8 cellular contexts compared by ENCODE assay signal in the genomic region with DNA sequence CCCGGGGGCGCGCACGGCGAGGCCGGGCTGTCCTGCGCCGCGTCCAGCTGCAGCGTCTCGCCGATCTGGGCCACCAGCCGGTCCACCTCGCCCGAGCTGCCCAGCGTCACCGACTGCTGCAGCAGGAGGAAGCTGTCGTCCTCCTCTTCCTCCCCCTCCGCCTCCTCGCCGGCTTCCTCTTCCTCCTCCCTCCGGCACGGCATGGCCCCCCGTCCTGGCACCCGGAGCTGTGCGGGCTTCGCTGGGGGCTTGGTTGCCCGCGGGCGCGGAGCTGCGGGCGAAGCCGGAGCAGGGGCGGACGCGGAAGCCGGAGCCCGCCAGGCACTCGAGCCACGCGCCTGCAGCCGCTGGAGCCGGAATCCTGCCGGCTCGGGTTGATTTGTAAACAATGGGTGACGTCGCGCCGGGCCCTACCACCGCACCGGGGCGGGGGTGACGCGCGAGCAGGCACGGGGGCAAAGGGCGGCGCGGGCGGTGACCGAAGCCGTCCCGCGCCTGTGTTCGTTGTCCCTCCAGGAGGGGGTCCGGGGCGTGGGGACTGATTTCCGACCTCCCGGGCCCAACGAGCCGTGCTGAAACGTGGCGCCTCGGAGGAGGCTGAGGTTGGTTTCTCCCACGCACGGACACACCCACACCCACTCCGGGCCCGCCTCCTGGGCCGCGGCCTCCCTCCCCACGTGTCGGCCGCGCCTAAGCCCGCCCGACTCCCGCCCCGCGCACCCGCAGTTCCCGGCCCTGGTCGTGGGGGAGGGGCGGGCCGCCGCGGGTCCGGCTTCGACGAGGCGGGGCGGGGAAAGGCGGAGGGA. TPM values are rescaled to one million over a fixed set of nuclear protein-coding genes. Genes with fewer than 3 reads are reported as not detected.
A peak's percentile ranks its signal among the peaks of the same experiment; 100 is the strongest.
DNase-seq lines count a peak whose midpoint lies in the region; ATAC-seq and TF ChIP-seq lines count a peak whose summit lies in the region.

A gene with protein sequence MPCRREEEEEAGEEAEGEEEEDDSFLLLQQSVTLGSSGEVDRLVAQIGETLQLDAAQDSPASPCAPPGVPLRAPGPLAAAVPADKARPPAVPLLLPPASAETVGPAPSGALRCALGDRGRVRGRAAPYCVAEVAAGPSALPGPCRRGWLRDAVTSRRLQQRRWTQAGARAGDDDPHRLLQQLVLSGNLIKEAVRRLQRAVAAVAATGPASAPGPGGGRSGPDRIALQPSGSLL (minus strand): TSS at position 360 of the 806 bp plus-strand sequence. CDS start 157 bp downstream, at position 203.

- peak within 1 kb of the TSS; percentile 86 for H3K27ac Mint-ChIP-seq in activated CD8-positive, alpha-beta T cell treated with anti-CD3 and anti-CD28 coated beads for 36 hours

- no peaks in the 10 kb centered on the region for H3K9me3 ChIP-seq in duodenal mucosa (ENCODE audit: control insufficient read depth in 1 of 2, low read length in 2 of 2)
- no peaks in the 10 kb centered on the region for H3K9me3 ChIP-seq in lower lobe of right lung

- peaks cover 4% of the 10 kb centered on the region for H3K36me3 Mint-ChIP-seq in activated CD8-positive, alpha-beta T cell treated with anti-CD3 and anti-CD28 coated beads for 36 hours (ENCODE audit: low read depth)

- peaks cover 22 to 27% of the 10 kb centered on the region in 2 donors for H3K4me1 ChIP-seq in duodenal mucosa (ENCODE audit: control insufficient read depth in 1 of 2, insufficient read depth in 2 of 2, low read length in 2 of 2)
- peaks cover 53% of the 10 kb centered on the region for H3K4me1 ChIP-seq in lower lobe of right lung

- intact Hi-C loops in activated CD8-positive, alpha-beta T cell treated with anti-CD3 and anti-CD28 coated beads for 36 hours (cut with micrococcal nuclease): loop anchor here (5.0 kb wide), 1 partner anchor 52 kb away; no protein-coding TSS in a partner anchor
- intact Hi-C loops in lower lobe of right lung (cut with DNase I): no loop called here

- no peak for TF ChIP-seq CTCF in activated CD8-positive, alpha-beta T cell treated with anti-CD3 and anti-CD28 coated beads for 36 hours (IDR thresholded peaks at IDR 0.05)
- TF ChIP-seq CTCF in lower lobe of right lung (IDR thresholded peaks at IDR 0.05): no peak

- H3K4me1 Mint-ChIP-seq in activated CD8-positive, alpha-beta T cell treated with anti-CD3 and anti-CD28 coated beads for 36 hours (ENCODE audit: low read depth): peaks cover 36% of the 10 kb centered on the region

- POLR2A ChIA-PET in activated CD8-positive, alpha-beta T cell treated with anti-CD3 and anti-CD28 coated beads for 36 hours (lab: Charles Lee): interaction anchor here (0.6 to 8.2 kb wide), 5 partner anchors 12 to 68 kb away, joined by 3 to 82 read pairs (median 4); partner anchors contain the start of gene FRAT1

- no peaks in the 10 kb centered on the region for H3K27me3 ChIP-seq in duodenal mucosa (ENCODE audit: control insufficient read depth in 1 of 2, insufficient read depth in 2 of 2, low read length in 2 of 2)
- no peaks in the 10 kb centered on the region for H3K27me3 ChIP-seq in lower lobe of right lung (ENCODE audit: low read depth)

- CTCF ChIA-PET in activated CD8-positive, alpha-beta T cell treated with anti-CD3 and anti-CD28 coated beads for 36 hours (lab: Charles Lee): interaction anchor here (1.4 to 6.5 kb wide), 6 partner anchors 9 to 138 kb away, joined by 5 to 40 read pairs (median 10); partner anchors contain the start of gene FRAT1

- H3K27ac ChIP-seq in duodenal mucosa (ENCODE audit: low read depth, low read length): peak within 1 kb of the TSS; percentile 79
- H3K27ac ChIP-seq in lower lobe of right lung: peak within 1 kb of the TSS; percentile 97

- H3K9ac ChIP-seq in duodenal mucosa (ENCODE audit: low read depth in 1 of 2, low read length in 2 of 2): peak within 1 kb of the TSS; percentile 89 to 96

- no peaks in the 10 kb centered on the region for H3K27me3 Mint-ChIP-seq in activated CD8-positive, alpha-beta T cell treated with anti-CD3 and anti-CD28 coated beads for 36 hours

- peaks cover 0 to 4% of the 10 kb centered on the region in 2 donors for H3K36me3 ChIP-seq in duodenal mucosa (ENCODE audit: control insufficient read depth in 1 of 2, insufficient read depth in 2 of 2, low read length in 2 of 2)
- peaks cover 4% of the 10 kb centered on the region for H3K36me3 ChIP-seq in lower lobe of right lung

- peak within 1 kb of the TSS; percentile 77 for H3K4me3 Mint-ChIP-seq in activated CD8-positive, alpha-beta T cell treated with anti-CD3 and anti-CD28 coated beads for 36 hours

- DNase-seq in C1 segment of cervical spinal cord (lab: John Stamatoyannopoulos, UW) (peak; percentile 59 to 99 (median 94)), GM19240 (ENCODE audit: insufficient read length, low spot score) (peak; percentile 80), NCI-H774 (lab: John Stamatoyannopoulos, UW) (peak; percentile 64), lower lobe of right lung (peak; percentile 95)
- peak; percentile 90 for DNase-seq in activated CD8-positive, alpha-beta T cell treated with anti-CD3 and anti-CD28 coated beads for 36 hours
- peak; percentile 76 to 82 for DNase-seq in stimulated activated CD4-positive, alpha-beta T cell treated with anti-CD3 and anti-CD28 coated beads, Interleukin-4, amount 100 ng/mL, for 48 hours (ENCODE audit: low read depth in 2 of 2)

- no peaks in the 10 kb centered on the region for H3K9me3 Mint-ChIP-seq in activated CD8-positive, alpha-beta T cell treated with anti-CD3 and anti-CD28 coated beads for 36 hours

- peak; percentile 81 for ATAC-seq in HG03442 (IDR thresholded peaks at IDR 0.05; ENCODE audit: unreplicated experiment)
- ATAC-seq in activated CD8-positive, alpha-beta T cell treated with anti-CD3 and anti-CD28 coated beads for 36 hours: peak; percentile 82
- ATAC-seq in lower lobe of right lung: peak; percentile 96 to 97

- H3K4me3 ChIP-seq in duodenal mucosa (ENCODE audit: low read depth in 1 of 2, low read length in 2 of 2) (peak within 1 kb of the TSS; percentile 81 to 93), lower lobe of right lung (peak within 1 kb of the TSS; percentile 88)

RNA-seq across cellular contexts. Expression of the gene that starts here (rescaled TPM):
- total RNA-seq in activated CD8-positive, alpha-beta T cell treated with anti-CD3 and anti-CD28 coated beads for 36 hours: 1 to 10 TPM; 5.6 to 6.4 TPM
- 27.5 TPM for total RNA-seq in lower lobe of right lung

Comparison
In these comparisons a context has a peak if more than half of its experiments do, and no peak if none do; other contexts are left out.
1. Peak in every context shown above with its lines: DNase-seq, ATAC-seq, H3K4me3 ChIP-seq and H3K27ac ChIP-seq.